Comparison of ENCODE assay signal across 1 cellular context in genomic region chr5:122775713-122776084, GRCh38.
TF ChIP-seq lines count a peak whose summit lies in the region.

No MANE protein-coding gene starts in this region.

TF ChIP-seq in SK-N-SH, 30 proteins besides CTCF, POLR2A, EP300 and RAD21 (continued from another document):
- TF ChIP-seq, protein P1, sequence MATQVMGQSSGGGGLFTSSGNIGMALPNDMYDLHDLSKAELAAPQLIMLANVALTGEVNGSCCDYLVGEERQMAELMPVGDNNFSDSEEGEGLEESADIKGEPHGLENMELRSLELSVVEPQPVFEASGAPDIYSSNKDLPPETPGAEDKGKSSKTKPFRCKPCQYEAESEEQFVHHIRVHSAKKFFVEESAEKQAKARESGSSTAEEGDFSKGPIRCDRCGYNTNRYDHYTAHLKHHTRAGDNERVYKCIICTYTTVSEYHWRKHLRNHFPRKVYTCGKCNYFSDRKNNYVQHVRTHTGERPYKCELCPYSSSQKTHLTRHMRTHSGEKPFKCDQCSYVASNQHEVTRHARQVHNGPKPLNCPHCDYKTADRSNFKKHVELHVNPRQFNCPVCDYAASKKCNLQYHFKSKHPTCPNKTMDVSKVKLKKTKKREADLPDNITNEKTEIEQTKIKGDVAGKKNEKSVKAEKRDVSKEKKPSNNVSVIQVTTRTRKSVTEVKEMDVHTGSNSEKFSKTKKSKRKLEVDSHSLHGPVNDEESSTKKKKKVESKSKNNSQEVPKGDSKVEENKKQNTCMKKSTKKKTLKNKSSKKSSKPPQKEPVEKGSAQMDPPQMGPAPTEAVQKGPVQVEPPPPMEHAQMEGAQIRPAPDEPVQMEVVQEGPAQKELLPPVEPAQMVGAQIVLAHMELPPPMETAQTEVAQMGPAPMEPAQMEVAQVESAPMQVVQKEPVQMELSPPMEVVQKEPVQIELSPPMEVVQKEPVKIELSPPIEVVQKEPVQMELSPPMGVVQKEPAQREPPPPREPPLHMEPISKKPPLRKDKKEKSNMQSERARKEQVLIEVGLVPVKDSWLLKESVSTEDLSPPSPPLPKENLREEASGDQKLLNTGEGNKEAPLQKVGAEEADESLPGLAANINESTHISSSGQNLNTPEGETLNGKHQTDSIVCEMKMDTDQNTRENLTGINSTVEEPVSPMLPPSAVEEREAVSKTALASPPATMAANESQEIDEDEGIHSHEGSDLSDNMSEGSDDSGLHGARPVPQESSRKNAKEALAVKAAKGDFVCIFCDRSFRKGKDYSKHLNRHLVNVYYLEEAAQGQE (IDR thresholded peaks at IDR 0.05; ENCODE audit: low read depth, low read length): no peak
- no peak for TF ChIP-seq MXI1 (IDR thresholded peaks at IDR 0.05; ENCODE audit: low read depth, low read length)
- no peak for TF ChIP-seq RCOR1 (IDR thresholded peaks at IDR 0.05; ENCODE audit: low read length)
- no peak for TF ChIP-seq RFX5 (IDR thresholded peaks at IDR 0.05; ENCODE audit: low read length)
- no peak for TF ChIP-seq SMC3 (IDR thresholded peaks at IDR 0.05; ENCODE audit: low read depth, low read length)
- no peak for TF ChIP-seq SIN3A (IDR thresholded peaks at IDR 0.05; ENCODE audit: borderline replicate concordance, low read depth, low read length)
- TF ChIP-seq, protein P2, sequence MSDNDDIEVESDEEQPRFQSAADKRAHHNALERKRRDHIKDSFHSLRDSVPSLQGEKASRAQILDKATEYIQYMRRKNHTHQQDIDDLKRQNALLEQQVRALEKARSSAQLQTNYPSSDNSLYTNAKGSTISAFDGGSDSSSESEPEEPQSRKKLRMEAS (IDR thresholded peaks at IDR 0.05; ENCODE audit: low read depth): no peak
